Comparison of ENCODE assay signal across 22 cellular contexts in the genomic region with DNA sequence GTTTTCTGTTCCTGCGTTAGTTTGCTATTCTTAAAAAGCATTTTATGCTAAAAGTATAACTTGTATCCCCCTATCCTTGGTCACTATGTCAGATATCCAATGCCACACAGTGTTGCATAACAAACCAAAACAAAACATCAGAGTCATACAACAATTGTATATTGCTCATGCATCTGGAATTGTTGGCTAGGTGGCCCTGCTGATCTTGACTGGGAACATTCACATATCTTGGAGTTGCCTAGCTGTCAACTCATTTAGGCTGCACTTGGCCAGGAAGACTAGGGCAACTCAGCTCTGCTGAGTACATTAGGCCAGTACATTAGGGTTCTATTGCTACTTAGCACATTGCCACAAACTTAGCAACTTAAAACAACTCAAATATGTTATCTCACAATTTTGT.
"Had no signal": no experiment of that assay in that cellular context is flagged by ENCODE, and none has a peak within 500 bp of the region (broad histone marks: within the 10 kb centered on the region; RNA-seq: fewer than 3 reads in every experiment).

No MANE protein-coding gene starts in this region.

- H3K4me3 ChIP-seq: dorsolateral prefrontal cortex, left lung, lower lobe of right lung, pancreas, tibial artery, upper lobe of left lung, uterus had no signal

- H3K27me3 Mint-ChIP-seq: memory B cell; stimulated activated naive CD8-positive, alpha-beta T cell treated with anti-CD3 and anti-CD28 coated beads, Interleukin-15, Interleukin-2, amounts not matched to agents 100 ng/mL and 50 ng/mL, for 24 hours had no signal

- H3K27ac Mint-ChIP-seq: immature natural killer cell; memory B cell; nephron; progenitor cell of endocrine pancreas; stimulated activated effector memory CD8-positive, alpha-beta T cell treated with anti-CD3 and anti-CD28 coated beads, Interleukin-12 subunit alpha, Interleukin-12 subunit beta, amount 100 ng/mL, for 72 hours; stimulated activated naive CD8-positive, alpha-beta T cell treated with anti-CD3 and anti-CD28 coated beads, Interleukin-15, Interleukin-2, amounts not matched to agents 100 ng/mL and 50 ng/mL, for 24 hours had no signal

- H3K27me3 ChIP-seq: foreskin keratinocyte, left lung, pancreas, tibial artery, upper lobe of left lung, uterus had no signal

- H3K4me1 ChIP-seq: foreskin keratinocyte, left lung, lower lobe of right lung, upper lobe of left lung, uterus had no signal

- H3K9me3 ChIP-seq: left lung, lower lobe of right lung, pancreas, tibial artery, upper lobe of left lung, uterus had no signal

- H3K4me1 Mint-ChIP-seq: immature natural killer cell; memory B cell; nephron; stimulated activated effector memory CD8-positive, alpha-beta T cell treated with anti-CD3 and anti-CD28 coated beads, Interleukin-12 subunit alpha, Interleukin-12 subunit beta, amount 100 ng/mL, for 72 hours had no signal

- H3K36me3 ChIP-seq: left lung, lower lobe of right lung, pancreas, tibial artery, upper lobe of left lung, uterus had no signal

- H3K27ac ChIP-seq: dorsolateral prefrontal cortex, foreskin keratinocyte, lower lobe of right lung, pancreas, tibial artery, upper lobe of left lung, uterus had no signal

- DNase-seq: cortex of kidney; dorsolateral prefrontal cortex; effector CD8-positive, alpha-beta T cell; foreskin keratinocyte; immature natural killer cell; left lung; lower lobe of right lung; midbrain; occipital lobe; pancreas; right cardiac atrium; stimulated activated CD4-positive, alpha-beta T cell treated with anti-CD3 and anti-CD28 coated beads, Interleukin-4, amount 100 ng/mL, for 1 hour; stimulated activated CD8-positive, alpha-beta memory T cell treated with anti-CD3 and anti-CD28 coated beads, Interleukin-4, amount 100 ng/mL, for 48 hours; tibial artery; upper lobe of left lung; uterus had no signal

- FAIRE-seq: keratinocyte, pancreas had no signal

- H3K36me3 Mint-ChIP-seq: immature natural killer cell; memory B cell; stimulated activated effector memory CD8-positive, alpha-beta T cell treated with anti-CD3 and anti-CD28 coated beads, Interleukin-12 subunit alpha, Interleukin-12 subunit beta, amount 100 ng/mL, for 72 hours had no signal

- H3K4me3 Mint-ChIP-seq: immature natural killer cell; memory B cell; nephron; stimulated activated effector memory CD8-positive, alpha-beta T cell treated with anti-CD3 and anti-CD28 coated beads, Interleukin-12 subunit alpha, Interleukin-12 subunit beta, amount 100 ng/mL, for 72 hours; stimulated activated naive CD8-positive, alpha-beta T cell treated with anti-CD3 and anti-CD28 coated beads, Interleukin-15, Interleukin-2, amounts not matched to agents 100 ng/mL and 50 ng/mL, for 24 hours had no signal
